Comparison of ENCODE assay signal across 18 cellular contexts in the genomic region with DNA sequence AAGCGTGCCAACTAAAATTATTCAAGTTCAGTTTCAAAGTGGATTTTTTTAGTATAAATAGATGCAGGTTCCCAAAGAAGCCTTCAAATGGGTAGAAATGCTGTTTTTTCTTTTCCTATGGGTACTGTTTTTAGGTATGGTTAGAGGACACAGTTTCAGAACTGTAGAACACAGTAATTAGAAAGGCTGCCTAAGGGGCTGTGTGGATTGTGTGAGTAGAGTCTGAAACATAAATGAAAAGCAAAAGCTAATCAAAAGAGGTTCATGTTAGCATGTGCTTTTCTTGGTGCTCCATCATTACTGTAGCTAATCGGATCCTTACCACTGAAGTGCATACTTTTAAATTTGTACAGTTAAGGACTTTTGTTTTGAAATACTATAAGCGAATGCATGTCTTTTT.
A peak's percentile ranks its signal among the peaks of the same experiment; 100 is the strongest.
DNase-seq lines count a peak whose midpoint lies in the region; ATAC-seq, FAIRE-seq and TF ChIP-seq lines count a peak whose summit lies in the region.
"Had no signal": no experiment of that assay in that cellular context is flagged by ENCODE, and none has a peak within 500 bp of the region (broad histone marks: within the 10 kb centered on the region; RNA-seq: fewer than 3 reads in every experiment).

No MANE protein-coding gene starts in this region.

- intact Hi-C loops in K562 (cut with micrococcal nuclease), result no loop called here

- no peak for TF ChIP-seq EP300 in A549 (IDR thresholded peaks at IDR 0.05)
- no peak for TF ChIP-seq EP300 in K562 (IDR thresholded peaks at IDR 0.05; ENCODE audit: low read length)

- H3K27me3 ChIP-seq in KMS-11 (ENCODE audit: insufficient read depth, low read depth) (no peaks in the 10 kb centered on the region), K562 (ENCODE audit: control insufficient read depth in 2 of 2, insufficient read depth in 2 of 2, low read length in 2 of 2) (peaks cover 5 to 7% of the 10 kb centered on the region in 2 experiments; a peak in 2 of 5 replicates)

- TF ChIP-seq POLR2A in A549 (IDR thresholded peaks at IDR 0.05; ENCODE audit: low read length), result no peak
- no peak for TF ChIP-seq POLR2A in K562 (conservative IDR thresholded peaks at IDR 0.05)

- no TSS peak for BruUV-seq in K562 (replicated peaks; lab: Mats Ljungman, UMichigan)

- TF ChIP-seq CTCF in A549 (IDR thresholded peaks at IDR 0.05) (no peak), KMS-11 (conservative IDR thresholded peaks at IDR 0.05; ENCODE audit: low read depth, low read length) (no peak), K562 (IDR thresholded peaks at IDR 0.05 in 2 of 3, conservative IDR thresholded peaks at IDR 0.05 in 1 of 3; ENCODE audit: insufficient read depth in 2 of 3, low read depth in 1 of 3, low read length in 3 of 3) (no peak), mesothelial cell of epicardium (IDR thresholded peaks at IDR 0.05; ENCODE audit: unreplicated experiment) (no peak), endothelial cell (IDR thresholded peaks at IDR 0.05; ENCODE audit: unreplicated experiment) (no peak)

- H3K4me2 ChIP-seq in A549 (peak overlapping the region; percentile 63; the same call in 2 of the 3 replicates), KMS-11 (peak overlapping the region; percentile 65), K562 (ENCODE audit: insufficient read depth, low read length) (no peak overlapping the region)

- no peak for DNase-seq in A549 (ENCODE audit: low read depth in 1 of 2, low spot score in 1 of 2)
- no peak for DNase-seq in K562 (ENCODE audit: extremely low read depth in 1 of 4, low spot score in 3 of 4)
- DNase-seq in mesothelial cell of epicardium (ENCODE audit: low spot score in 2 of 2, unreplicated experiment in 2 of 2), result no peak
- no peak for DNase-seq in SIG-M5 treated with dmso at 0.1 percent for 504 hours (lab: John Stamatoyannopoulos, UW; ENCODE audit: unreplicated experiment)
- DNase-seq in endothelial cell (ENCODE audit: low spot score), result no peak
- no peak for DNase-seq in SIG-M5 (lab: John Stamatoyannopoulos, UW)
- DNase-seq: C1 segment of cervical spinal cord; Calu3; CD4-positive, alpha-beta T cell; DMS79; GOT3; HCEC 1CT; HFFc6; KBM-7 had no signal

- H3K9me3 ChIP-seq in A549 (no peaks in the 10 kb centered on the region; the same call in 2 of the 3 replicates), K562 (replicated peaks; ENCODE audit: control insufficient read depth, insufficient read depth, low read depth, low read length) (no peaks in the 10 kb centered on the region)

- in situ Hi-C loops in K562 (cut with MboI), result no loop called here

- 66% methylated on average over 3 of the region's 3 CpGs for WGBS in A549 (ENCODE audit: missing lambda C conversion rate)
- WGBS in K562 (ENCODE audit: insufficient coverage, low coverage, missing lambda C conversion rate), result 14% methylated on average over 3 of the region's 3 CpGs

- H3K4me3 Mint-ChIP-seq in mesothelial cell of epicardium (no peak overlapping the region), endothelial cell (ENCODE audit: unreplicated experiment) (no peak overlapping the region)
- H3K4me3 Mint-ChIP-seq: B cell; CD4-positive, alpha-beta T cell; HFFc6 had no signal

- TF ChIP-seq RAD21 in A549 (conservative IDR thresholded peaks at IDR 0.05 in 1 of 2, IDR thresholded peaks at IDR 0.05 in 1 of 2), result no peak
- TF ChIP-seq RAD21 in K562 (CRISPR knock-in tag; conservative IDR thresholded peaks at IDR 0.05 in 1 of 2, IDR thresholded peaks at IDR 0.05 in 1 of 2), result no peak

- POLR2A ChIA-PET in A549 (lab: Yijun Ruan, JAX), result no interaction called here
- POLR2A ChIA-PET in K562 (lab: Yijun Ruan, JAX), result no interaction called here

- H3K27me3 Mint-ChIP-seq in mesothelial cell of epicardium (ENCODE audit: low read depth) (no peaks in the 10 kb centered on the region), endothelial cell (ENCODE audit: unreplicated experiment) (peaks cover 8% of the 10 kb centered on the region)
- H3K27me3 Mint-ChIP-seq: B cell; CD4-positive, alpha-beta T cell had no signal

- H3K27ac ChIP-seq in A549 (peak overlapping the region in 1 of 2 experiments; percentile 83; a peak in 3 of 6 replicates), KMS-11 (peak overlapping the region; percentile 59), K562 (ENCODE audit: extremely low read depth, low read depth, low read length) (no peak overlapping the region)

- H3K36me3 ChIP-seq in KMS-11 (ENCODE audit: insufficient read depth) (no peaks in the 10 kb centered on the region), K562 (ENCODE audit: control insufficient read depth, insufficient read depth, low read length) (no peaks in the 10 kb centered on the region)

- H3K4me1 Mint-ChIP-seq in mesothelial cell of epicardium (peaks cover 47% of the 10 kb centered on the region), endothelial cell (ENCODE audit: unreplicated experiment) (peaks cover 35% of the 10 kb centered on the region)

- ATAC-seq in A549 (no peak), K562 (no peak)

- peak; percentile 7 for FAIRE-seq in A549 (lab: Jason Lieb, UNC)
- no peak for FAIRE-seq in K562 (lab: Jason Lieb, UNC)
- FAIRE-seq: GM12891, HTR-8/SVneo had no signal

- H3K9me3 Mint-ChIP-seq in mesothelial cell of epicardium (peaks cover 18% of the 10 kb centered on the region), endothelial cell (ENCODE audit: unreplicated experiment) (no peaks in the 10 kb centered on the region)
- H3K9me3 Mint-ChIP-seq: HFFc6 had no signal

- peak overlapping the region; percentile 7; the same call in 1 of the 2 replicates for H2AFZ ChIP-seq in KMS-11 (ENCODE audit: low read depth)
- H2AFZ ChIP-seq in K562 (ENCODE audit: low read depth, low read length), result no peak overlapping the region

- H3K4me1 ChIP-seq in A549 (peaks cover 54% of the 10 kb centered on the region), KMS-11 (ENCODE audit: low read depth, poor library complexity, severe bottlenecking) (peaks cover 44% of the 10 kb centered on the region), K562 (replicated peaks in 1 of 2; ENCODE audit: control insufficient read depth in 2 of 2, insufficient read depth in 2 of 2, low read length in 2 of 2) (no peaks in the 10 kb centered on the region)

- no peaks in the 10 kb centered on the region for H3K9me1 ChIP-seq in K562 (ENCODE audit: control insufficient read depth, insufficient read depth, low read length)

- no peak overlapping the region for H3K4me3 ChIP-seq in A549
- no peak overlapping the region for H3K4me3 ChIP-seq in KMS-11 (IDR thresholded peaks at IDR 0.05; ENCODE audit: insufficient read depth, low read depth, low read length)
- no peak overlapping the region for H3K4me3 ChIP-seq in K562

- H3K9ac ChIP-seq in KMS-11, result peak overlapping the region; percentile 14; the same call in 1 of the 2 replicates
- no peak overlapping the region for H3K9ac ChIP-seq in K562 (ENCODE audit: insufficient read depth in 1 of 2, low read depth in 2 of 2, low read length in 2 of 2)

- peaks cover 60% of the 10 kb centered on the region for H3K79me2 ChIP-seq in KMS-11 (ENCODE audit: insufficient read depth, low read depth)
- H3K79me2 ChIP-seq in K562 (ENCODE audit: control insufficient read depth, insufficient read depth, low read length), result no peaks in the 10 kb centered on the region

- H3K27ac Mint-ChIP-seq in mesothelial cell of epicardium (peak overlapping the region; percentile 26), endothelial cell (ENCODE audit: unreplicated experiment) (no peak overlapping the region)
- H3K27ac Mint-ChIP-seq: B cell; CD4-positive, alpha-beta T cell; HFFc6 had no signal

- H3K36me3 Mint-ChIP-seq in mesothelial cell of epicardium (peaks cover 13% of the 10 kb centered on the region), endothelial cell (ENCODE audit: low read depth, unreplicated experiment) (peaks cover 7% of the 10 kb centered on the region)

- H4K20me1 ChIP-seq in KMS-11 (ENCODE audit: insufficient read depth) (no peaks in the 10 kb centered on the region), K562 (replicated peaks; ENCODE audit: control insufficient read depth, insufficient read depth, low read length) (peaks cover 3% of the 10 kb centered on the region; the same call in 1 of the 2 replicates)

- CTCF ChIA-PET in A549 (lab: Yijun Ruan, JAX), result no interaction called here
- CTCF ChIA-PET in K562 (lab: Yijun Ruan, JAX; ENCODE audit: low intra/inter-chr PET ratio), result no interaction called here

TF ChIP-seq in A549, 52 proteins besides CTCF, POLR2A, EP300 and RAD21 (continues in another document):
- no peak for TF ChIP-seq NFE2L2 (conservative IDR thresholded peaks at IDR 0.05; ENCODE audit: low read length)
- TF ChIP-seq, protein P1, sequence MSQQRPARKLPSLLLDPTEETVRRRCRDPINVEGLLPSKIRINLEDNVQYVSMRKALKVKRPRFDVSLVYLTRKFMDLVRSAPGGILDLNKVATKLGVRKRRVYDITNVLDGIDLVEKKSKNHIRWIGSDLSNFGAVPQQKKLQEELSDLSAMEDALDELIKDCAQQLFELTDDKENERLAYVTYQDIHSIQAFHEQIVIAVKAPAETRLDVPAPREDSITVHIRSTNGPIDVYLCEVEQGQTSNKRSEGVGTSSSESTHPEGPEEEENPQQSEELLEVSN (IDR thresholded peaks at IDR 0.05; ENCODE audit: borderline replicate concordance, low read depth), result no peak
- TF ChIP-seq, protein P2, sequence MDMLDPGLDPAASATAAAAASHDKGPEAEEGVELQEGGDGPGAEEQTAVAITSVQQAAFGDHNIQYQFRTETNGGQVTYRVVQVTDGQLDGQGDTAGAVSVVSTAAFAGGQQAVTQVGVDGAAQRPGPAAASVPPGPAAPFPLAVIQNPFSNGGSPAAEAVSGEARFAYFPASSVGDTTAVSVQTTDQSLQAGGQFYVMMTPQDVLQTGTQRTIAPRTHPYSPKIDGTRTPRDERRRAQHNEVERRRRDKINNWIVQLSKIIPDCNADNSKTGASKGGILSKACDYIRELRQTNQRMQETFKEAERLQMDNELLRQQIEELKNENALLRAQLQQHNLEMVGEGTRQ (IDR thresholded peaks at IDR 0.05), result no peak
